In the genomic region with DNA sequence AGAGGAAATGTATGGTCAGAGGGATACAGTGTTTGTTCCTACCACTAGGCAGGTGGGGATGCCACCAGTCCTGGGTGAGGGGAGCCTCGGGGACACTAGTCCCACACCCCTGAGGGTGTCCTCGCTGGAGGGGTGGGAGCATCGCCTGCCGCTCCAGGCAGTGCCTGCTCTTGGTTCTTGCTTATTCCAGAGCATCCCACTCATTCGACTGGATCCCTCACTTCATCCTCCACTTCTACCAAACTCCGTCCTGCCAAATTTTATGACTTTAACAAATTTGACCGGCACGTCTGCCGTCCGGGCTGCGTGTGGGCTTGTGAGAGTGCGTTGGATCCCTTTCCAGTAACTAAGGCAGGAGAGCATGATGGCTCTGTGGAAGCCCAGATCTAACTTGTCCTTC, we compare ENCODE assay signal across 15 cellular contexts. TPM values are rescaled to one million over a fixed set of nuclear protein-coding genes. Genes with fewer than 3 reads are reported as not detected.
DNase-seq lines count a peak whose midpoint lies in the region; ATAC-seq and TF ChIP-seq lines count a peak whose summit lies in the region.
"Had no signal": no experiment of that assay in that cellular context is flagged by ENCODE, and none has a peak within 500 bp of the region (broad histone marks: within the 10 kb centered on the region; RNA-seq: fewer than 3 reads in every experiment).

No MANE protein-coding gene starts in this region.

- peaks cover 0 to 3% of the 10 kb centered on the region in 2 donors for H3K4me1 Mint-ChIP-seq in natural killer cell treated with Interleukin-12 subunit alpha and Interleukin-12 subunit beta and Interleukin-15 and Interleukin-18, amount 100 ng/mL, for 72 hours (ENCODE audit: low read depth in 2 of 2)
- H3K4me1 Mint-ChIP-seq in natural killer cell = no peaks in the 10 kb centered on the region
- H3K4me1 Mint-ChIP-seq in activated CD8-positive, alpha-beta T cell treated with anti-CD3 and anti-CD28 coated beads for 36 hours (ENCODE audit: low read depth) = peaks cover 4% of the 10 kb centered on the region
- no peaks in the 10 kb centered on the region for H3K4me1 Mint-ChIP-seq in activated CD4-positive, alpha-beta memory T cell treated with anti-CD3 and anti-CD28 coated beads, Interleukin-2, amount 10 ng/mL, durations not matched to agents 7 days and 5 days

- no peak overlapping the region for H3K27ac Mint-ChIP-seq in natural killer cell treated with Interleukin-12 subunit alpha and Interleukin-12 subunit beta and Interleukin-15 and Interleukin-18, amount 100 ng/mL, for 72 hours
- H3K27ac Mint-ChIP-seq in natural killer cell = no peak overlapping the region
- H3K27ac Mint-ChIP-seq in activated CD8-positive, alpha-beta T cell treated with anti-CD3 and anti-CD28 coated beads for 36 hours = no peak overlapping the region
- no peak overlapping the region for H3K27ac Mint-ChIP-seq in activated CD4-positive, alpha-beta memory T cell treated with anti-CD3 and anti-CD28 coated beads, Interleukin-2, amount 10 ng/mL, durations not matched to agents 7 days and 5 days
- H3K27ac Mint-ChIP-seq in activated naive CD4-positive, alpha-beta T cell treated with anti-CD3 and anti-CD28 coated beads, Interleukin-2, amount 50 U/mL, for 72 hours = no peak overlapping the region
- H3K27ac Mint-ChIP-seq: activated naive CD8-positive, alpha-beta T cell; T-helper 17 cell had no signal

- H3K4me3 ChIP-seq in mesendoderm (ENCODE audit: low read length) (no peak overlapping the region), skeletal muscle satellite cell (ENCODE audit: low read length) (no peak overlapping the region)
- H3K4me3 ChIP-seq: thyroid gland had no signal

- H3K36me3 ChIP-seq in mesendoderm (ENCODE audit: control insufficient read depth, insufficient read depth, low read length) (no peaks in the 10 kb centered on the region), skeletal muscle satellite cell (ENCODE audit: insufficient read depth, low read length) (peaks cover 9% of the 10 kb centered on the region)
- H3K36me3 ChIP-seq: thyroid gland had no signal

- H3K79me2 ChIP-seq in mesendoderm (ENCODE audit: control insufficient read depth, insufficient read depth, low read length) = no peaks in the 10 kb centered on the region

- peak overlapping the region; percentile 7 for H3K56ac ChIP-seq in mesendoderm (ENCODE audit: low read length)

- no peaks in the 10 kb centered on the region for H3K79me1 ChIP-seq in mesendoderm (ENCODE audit: low read length)

- H3K9me3 Mint-ChIP-seq in natural killer cell treated with Interleukin-12 subunit alpha and Interleukin-12 subunit beta and Interleukin-15 and Interleukin-18, amount 100 ng/mL, for 72 hours = no peaks in the 10 kb centered on the region
- no peaks in the 10 kb centered on the region for H3K9me3 Mint-ChIP-seq in natural killer cell
- no peaks in the 10 kb centered on the region for H3K9me3 Mint-ChIP-seq in activated CD8-positive, alpha-beta T cell treated with anti-CD3 and anti-CD28 coated beads for 36 hours
- no peaks in the 10 kb centered on the region for H3K9me3 Mint-ChIP-seq in activated CD4-positive, alpha-beta memory T cell treated with anti-CD3 and anti-CD28 coated beads, Interleukin-2, amount 10 ng/mL, durations not matched to agents 7 days and 5 days
- H3K9me3 Mint-ChIP-seq in activated naive CD4-positive, alpha-beta T cell treated with anti-CD3 and anti-CD28 coated beads, Interleukin-2, amount 50 U/mL, for 72 hours = no peaks in the 10 kb centered on the region

- ATAC-seq in natural killer cell treated with Interleukin-12 subunit alpha and Interleukin-12 subunit beta and Interleukin-15 and Interleukin-18, amount 100 ng/mL, for 72 hours = no peak
- ATAC-seq in natural killer cell = no peak
- no peak for ATAC-seq in activated CD8-positive, alpha-beta T cell treated with anti-CD3 and anti-CD28 coated beads for 36 hours
- no peak for ATAC-seq in activated naive CD4-positive, alpha-beta T cell treated with anti-CD3 and anti-CD28 coated beads, Interleukin-2, amount 50 U/mL, for 72 hours
- ATAC-seq in HG02938 (IDR thresholded peaks at IDR 0.05; ENCODE audit: unreplicated experiment) = no peak
- ATAC-seq: T-helper 17 cell had no signal

- no peak overlapping the region for H2BK5ac ChIP-seq in mesendoderm (ENCODE audit: low read length)

- H3K27me3 ChIP-seq in mesendoderm (ENCODE audit: insufficient read depth, low read length, poor library complexity) = no peaks in the 10 kb centered on the region
- no peaks in the 10 kb centered on the region for H3K27me3 ChIP-seq in skeletal muscle satellite cell (ENCODE audit: control insufficient read depth, insufficient read depth, low read length)
- H3K27me3 ChIP-seq: thyroid gland had no signal

- H2BK120ac ChIP-seq in mesendoderm (ENCODE audit: low read depth, low read length) = no peak overlapping the region

- no peak overlapping the region for H4K8ac ChIP-seq in mesendoderm (ENCODE audit: low read depth, low read length)

- WGBS in mesendoderm (ENCODE audit: extremely low coverage, insufficient coverage, low lambda C conversion rate) = no CpG with 5 or more reads among the region's 12 CpGs

- peak; percentile 37 for DNase-seq in natural killer cell treated with Interleukin-12 subunit alpha and Interleukin-12 subunit beta and Interleukin-15 and Interleukin-18, amount 100 ng/mL, for 72 hours (ENCODE audit: low spot score)
- DNase-seq in natural killer cell (no peak), mesendoderm (no peak)
- no peak for DNase-seq in activated CD8-positive, alpha-beta T cell treated with anti-CD3 and anti-CD28 coated beads for 36 hours
- DNase-seq in activated CD4-positive, alpha-beta memory T cell treated with anti-CD3 and anti-CD28 coated beads, Interleukin-2, amount 10 ng/mL, durations not matched to agents 7 days and 5 days = no peak
- no peak for DNase-seq in activated naive CD4-positive, alpha-beta T cell treated with anti-CD3 and anti-CD28 coated beads, Interleukin-2, amount 50 U/mL, for 72 hours (ENCODE audit: low spot score in 2 of 2)
- DNase-seq: activated CD4-positive, CD25-positive, alpha-beta regulatory T cell treated with anti-CD3 and anti-CD28 coated beads, Interleukin-2, amount 50 U/mL, for 72 hours; activated T-cell treated with anti-CD3 and anti-CD28 coated beads for 4 hours; DMS79 treated with DMSO at 0.1 percent for 48 hours; NCI-H2227 treated with DMSO at 0.1 percent for 48 hours; T-helper 17 cell; thyroid gland had no signal

- H3K9ac ChIP-seq in mesendoderm (ENCODE audit: low read length) (no peak overlapping the region), skeletal muscle satellite cell (ENCODE audit: low read depth, low read length) (peak overlapping the region; percentile 26)

- no peak overlapping the region for H3K27ac ChIP-seq in mesendoderm (ENCODE audit: low read depth, low read length)
- H3K27ac ChIP-seq: thyroid gland had no signal

- H3K18ac ChIP-seq in mesendoderm (ENCODE audit: low read length) = no peak overlapping the region

- H2BK15ac ChIP-seq in mesendoderm (replicated peaks; ENCODE audit: low read depth) = no peak overlapping the region

- H3K36me3 Mint-ChIP-seq in natural killer cell treated with Interleukin-12 subunit alpha and Interleukin-12 subunit beta and Interleukin-15 and Interleukin-18, amount 100 ng/mL, for 72 hours = no peaks in the 10 kb centered on the region
- H3K36me3 Mint-ChIP-seq in natural killer cell = no peaks in the 10 kb centered on the region
- H3K36me3 Mint-ChIP-seq in activated CD8-positive, alpha-beta T cell treated with anti-CD3 and anti-CD28 coated beads for 36 hours (ENCODE audit: low read depth) = no peaks in the 10 kb centered on the region
- H3K36me3 Mint-ChIP-seq in activated CD4-positive, alpha-beta memory T cell treated with anti-CD3 and anti-CD28 coated beads, Interleukin-2, amount 10 ng/mL, durations not matched to agents 7 days and 5 days (ENCODE audit: low read depth) = no peaks in the 10 kb centered on the region
- H3K36me3 Mint-ChIP-seq in activated naive CD4-positive, alpha-beta T cell treated with anti-CD3 and anti-CD28 coated beads, Interleukin-2, amount 50 U/mL, for 72 hours = no peaks in the 10 kb centered on the region
- H3K36me3 Mint-ChIP-seq: activated naive CD8-positive, alpha-beta T cell had no signal

- POLR2A ChIA-PET in activated CD8-positive, alpha-beta T cell treated with anti-CD3 and anti-CD28 coated beads for 36 hours (lab: Charles Lee) = no interaction called here
- POLR2A ChIA-PET in activated CD4-positive, alpha-beta memory T cell treated with anti-CD3 and anti-CD28 coated beads, Interleukin-2, amount 10 ng/mL, durations not matched to agents 7 days and 5 days (lab: Charles Lee) = no interaction called here

- H4K5ac ChIP-seq in mesendoderm (ENCODE audit: low read length) = no peak overlapping the region

- H3K4me2 ChIP-seq in mesendoderm (ENCODE audit: low read length) (no peak overlapping the region), skeletal muscle satellite cell (ENCODE audit: low read length) (no peak overlapping the region)

- CTCF ChIA-PET in activated CD8-positive, alpha-beta T cell treated with anti-CD3 and anti-CD28 coated beads for 36 hours (lab: Charles Lee) = no interaction called here
- CTCF ChIA-PET in activated CD4-positive, alpha-beta memory T cell treated with anti-CD3 and anti-CD28 coated beads, Interleukin-2, amount 10 ng/mL, durations not matched to agents 7 days and 5 days (lab: Charles Lee) = no interaction called here

- no peak for TF ChIP-seq CTCF in natural killer cell (IDR thresholded peaks at IDR 0.05)
- TF ChIP-seq CTCF in activated CD8-positive, alpha-beta T cell treated with anti-CD3 and anti-CD28 coated beads for 36 hours (IDR thresholded peaks at IDR 0.05) = no peak

- no peak overlapping the region for H3K4me3 Mint-ChIP-seq in natural killer cell treated with Interleukin-12 subunit alpha and Interleukin-12 subunit beta and Interleukin-15 and Interleukin-18, amount 100 ng/mL, for 72 hours
- H3K4me3 Mint-ChIP-seq in natural killer cell = no peak overlapping the region
- no peak overlapping the region for H3K4me3 Mint-ChIP-seq in activated CD8-positive, alpha-beta T cell treated with anti-CD3 and anti-CD28 coated beads for 36 hours
- H3K4me3 Mint-ChIP-seq in activated CD4-positive, alpha-beta memory T cell treated with anti-CD3 and anti-CD28 coated beads, Interleukin-2, amount 10 ng/mL, durations not matched to agents 7 days and 5 days = no peak overlapping the region
- H3K4me3 Mint-ChIP-seq: activated naive CD8-positive, alpha-beta T cell; T-helper 17 cell had no signal

- no peaks in the 10 kb centered on the region for H3K27me3 Mint-ChIP-seq in natural killer cell treated with Interleukin-12 subunit alpha and Interleukin-12 subunit beta and Interleukin-15 and Interleukin-18, amount 100 ng/mL, for 72 hours
- peaks cover 0 to 2% of the 10 kb centered on the region in 2 donors for H3K27me3 Mint-ChIP-seq in natural killer cell (ENCODE audit: low read depth in 2 of 2)
- peaks cover 2% of the 10 kb centered on the region for H3K27me3 Mint-ChIP-seq in activated CD8-positive, alpha-beta T cell treated with anti-CD3 and anti-CD28 coated beads for 36 hours
- H3K27me3 Mint-ChIP-seq in activated CD4-positive, alpha-beta memory T cell treated with anti-CD3 and anti-CD28 coated beads, Interleukin-2, amount 10 ng/mL, durations not matched to agents 7 days and 5 days = peaks cover 16% of the 10 kb centered on the region
- H3K27me3 Mint-ChIP-seq: activated naive CD8-positive, alpha-beta T cell had no signal

- H3K4me1 ChIP-seq in mesendoderm (ENCODE audit: control insufficient read depth, low read depth, low read length) (no peaks in the 10 kb centered on the region), skeletal muscle satellite cell (ENCODE audit: control insufficient read depth, insufficient read depth, low read length) (peaks cover 52% of the 10 kb centered on the region)

- H2AK5ac ChIP-seq in mesendoderm (ENCODE audit: low read length) = no peak overlapping the region

- no peak overlapping the region for H3K23ac ChIP-seq in mesendoderm (ENCODE audit: low read length)

- H3K4ac ChIP-seq in mesendoderm (ENCODE audit: low read depth, low read length) = no peak overlapping the region

- H3K9me3 ChIP-seq in skeletal muscle satellite cell (replicated peaks; ENCODE audit: low read length) = no peaks in the 10 kb centered on the region
- H3K9me3 ChIP-seq: thyroid gland had no signal

- intact Hi-C loops in natural killer cell (cut with micrococcal nuclease) = no loop called here
- intact Hi-C loops in activated CD8-positive, alpha-beta T cell treated with anti-CD3 and anti-CD28 coated beads for 36 hours (cut with micrococcal nuclease) = no loop called here

RNA-seq across cellular contexts. Expression of a gene that starts 34.8 kb away (rescaled TPM):
- total RNA-seq in natural killer cell treated with Interleukin-12 subunit alpha and Interleukin-12 subunit beta and Interleukin-15 and Interleukin-18, amount 100 ng/mL, for 72 hours = 1 to 10 TPM; 2.1 to 3.2 TPM
- total RNA-seq in natural killer cell = 1 to 10 TPM; 2.7 to 4.6 (median 3.0) TPM
- polyA plus RNA-seq in mesendoderm (2013, experiment 1 of 2) = 0.17 TPM
- 0.20 TPM for polyA plus RNA-seq in mesendoderm (2013, experiment 2 of 2)
- 34.0 and 68.8 TPM in 2 replicates for total RNA-seq in skeletal muscle satellite cell (2012; rRNA removed)
- 1 to 10 TPM; 1.1 to 3.1 TPM for total RNA-seq in activated CD8-positive, alpha-beta T cell treated with anti-CD3 and anti-CD28 coated beads for 36 hours
- total RNA-seq in activated CD4-positive, alpha-beta memory T cell treated with anti-CD3 and anti-CD28 coated beads, Interleukin-2, amount 10 ng/mL, durations not matched to agents 7 days and 5 days = 1 to 10 TPM; 1.5 to 1.7 TPM
- under 1 TPM; 0.14 to 0.29 TPM for total RNA-seq in activated naive CD4-positive, alpha-beta T cell treated with anti-CD3 and anti-CD28 coated beads, Interleukin-2, amount 50 U/mL, for 72 hours
